21 cellular contexts compared by ENCODE assay signal in the genomic region with DNA sequence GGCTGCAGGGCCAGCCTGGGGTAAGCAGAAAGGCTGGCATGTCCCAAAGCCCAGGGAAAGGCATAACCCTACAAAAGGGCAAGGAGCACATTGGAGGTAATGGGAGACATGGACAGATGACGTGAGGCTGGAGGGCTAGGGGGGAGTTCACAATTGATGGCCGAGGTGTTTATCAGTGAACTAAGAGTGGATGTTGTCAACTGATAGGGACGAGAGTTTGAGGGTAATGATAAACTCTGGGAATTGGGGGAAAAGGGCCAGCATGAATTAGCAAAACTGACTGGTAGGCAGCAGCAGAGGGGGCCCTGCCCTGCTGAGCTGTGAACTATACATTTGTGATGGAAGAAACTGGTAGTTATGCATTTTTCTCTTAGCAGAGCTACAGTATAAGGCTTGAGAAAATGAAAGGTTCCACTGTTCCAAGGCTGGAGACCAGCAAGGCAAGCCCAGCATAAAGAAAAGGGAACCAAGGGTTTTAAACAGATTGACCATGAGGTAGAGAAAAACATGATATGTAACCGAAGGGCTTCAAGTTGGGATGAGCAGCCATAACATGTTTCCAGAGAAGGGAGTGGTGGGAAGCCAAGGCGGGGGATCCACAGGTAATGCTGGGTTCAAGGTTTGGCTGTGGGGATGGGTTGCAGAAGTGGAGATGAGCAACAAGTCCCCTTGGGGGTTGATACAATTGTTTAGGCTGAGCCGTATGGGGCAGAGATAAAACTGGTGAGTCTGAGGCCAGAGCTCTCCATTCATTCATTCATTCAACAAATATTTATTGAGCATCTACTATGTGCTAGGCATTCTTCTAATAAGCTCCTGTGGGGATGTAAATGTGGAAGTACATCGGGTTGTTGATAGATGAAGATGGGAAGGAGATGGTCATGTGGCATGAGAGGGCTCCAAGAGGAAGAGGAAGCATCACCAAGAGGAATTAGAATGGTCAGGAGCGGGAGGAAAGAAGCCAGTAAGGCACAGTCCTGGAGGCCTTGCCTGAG.
DNase-seq lines count a peak whose midpoint lies in the region; ATAC-seq and TF ChIP-seq lines count a peak whose summit lies in the region.
"Had no signal": no experiment of that assay in that cellular context is flagged by ENCODE, and none has a peak within 500 bp of the region (broad histone marks: within the 10 kb centered on the region; RNA-seq: fewer than 3 reads in every experiment).

No MANE protein-coding gene starts in this region.

- DNase-seq in activated CD8-positive, alpha-beta T cell treated with anti-CD3 and anti-CD28 coated beads, Interleukin-2, amount 10 ng/mL, durations not matched to agents 7 days and 5 days, result no peak
- DNase-seq in activated CD8-positive, alpha-beta T cell treated with anti-CD3 and anti-CD28 coated beads for 36 hours, result no peak
- DNase-seq in CD8-positive, alpha-beta T cell, result no peak
- no peak for DNase-seq in activated T-helper 1 cell treated with anti-CD3 and anti-CD28 coated beads, Interleukin-12 subunit alpha, Interleukin-12 subunit beta, Interleukin-2, Interleukin-4 antibody, amounts not matched to agents 30 ng/mL and 10 ng/mL and 1 ng/mL, durations not matched to agents 14 hours and 24 hours and 36 hours (ENCODE audit: low spot score)
- no peak for DNase-seq in natural killer cell
- DNase-seq in NCI-H2029 treated with DMSO at 0.1 percent for 48 hours (lab: John Stamatoyannopoulos, UW), result no peak
- DNase-seq in retina, result no peak
- no peak for DNase-seq in SK-N-DZ (ENCODE audit: low spot score)
- DNase-seq: activated B cell treated with CpG ODN at 0.5 μM for 24 hours; activated CD8-positive, alpha-beta memory T cell treated with anti-CD3 and anti-CD28 coated beads for 24 hours; amygdala; BE2C; GM23248; mammary epithelial cell; NCI-H1092; NCI-H2081; PC-3; SHP77; uterus had no signal

- H3K4me1 ChIP-seq in CD8-positive, alpha-beta T cell (ENCODE audit: insufficient read depth, low read length), result peaks cover 53% of the 10 kb centered on the region
- H3K4me1 ChIP-seq: BE2C, parathyroid adenoma had no signal

- POLR2A ChIA-PET in activated CD8-positive, alpha-beta T cell treated with anti-CD3 and anti-CD28 coated beads, Interleukin-2, amount 10 ng/mL, durations not matched to agents 7 days and 5 days (lab: Charles Lee), result interaction anchor here (1.1 kb wide), 1 partner anchor 40 kb away, joined by 3 read pairs; no protein-coding TSS in a partner anchor
- POLR2A ChIA-PET in activated CD8-positive, alpha-beta T cell treated with anti-CD3 and anti-CD28 coated beads for 36 hours (lab: Charles Lee), result interaction anchor here (1.5 kb wide), 1 partner anchor 11 kb away, joined by 4 read pairs; no protein-coding TSS in a partner anchor
- POLR2A ChIA-PET in CD8-positive, alpha-beta T cell (lab: Charles Lee), result interaction anchor here (3.3 kb wide), 1 partner anchor 12 kb away, joined by 22 read pairs; no protein-coding TSS in a partner anchor

- no peak for ATAC-seq in activated CD8-positive, alpha-beta T cell treated with anti-CD3 and anti-CD28 coated beads, Interleukin-2, amount 10 ng/mL, durations not matched to agents 7 days and 5 days
- ATAC-seq in activated CD8-positive, alpha-beta T cell treated with anti-CD3 and anti-CD28 coated beads for 36 hours, result no peak
- no peak for ATAC-seq in CD8-positive, alpha-beta T cell
- no peak for ATAC-seq in natural killer cell
- ATAC-seq: PC-3 had no signal

- H3K36me3 ChIP-seq in CD8-positive, alpha-beta T cell (ENCODE audit: insufficient read depth, low read length), result no peaks in the 10 kb centered on the region
- H3K36me3 ChIP-seq: BE2C, uterus had no signal

- intact Hi-C loops in activated CD8-positive, alpha-beta T cell treated with anti-CD3 and anti-CD28 coated beads for 36 hours (cut with micrococcal nuclease), result no loop called here
- intact Hi-C loops in CD8-positive, alpha-beta T cell (cut with DNase I, micrococcal nuclease), result loop anchor here in 1 of 2 experiments (10.0 kb wide), 1 partner anchor 587 kb away; a partner anchor contains a TSS
- intact Hi-C loops in activated T-helper 1 cell treated with anti-CD3 and anti-CD28 coated beads, Interleukin-12 subunit alpha, Interleukin-12 subunit beta, Interleukin-2, Interleukin-4 antibody, amounts not matched to agents 30 ng/mL and 10 ng/mL and 1 ng/mL, durations not matched to agents 14 hours and 24 hours and 36 hours (cut with micrococcal nuclease), result no loop called here
- intact Hi-C loops in natural killer cell (cut with micrococcal nuclease), result no loop called here

- no peaks in the 10 kb centered on the region for H3K9me3 Mint-ChIP-seq in activated CD8-positive, alpha-beta T cell treated with anti-CD3 and anti-CD28 coated beads, Interleukin-2, amount 10 ng/mL, durations not matched to agents 7 days and 5 days (ENCODE audit: insufficient read depth)
- H3K9me3 Mint-ChIP-seq in activated CD8-positive, alpha-beta T cell treated with anti-CD3 and anti-CD28 coated beads for 36 hours, result no peaks in the 10 kb centered on the region
- H3K9me3 Mint-ChIP-seq in CD8-positive, alpha-beta T cell, result no peaks in the 10 kb centered on the region
- H3K9me3 Mint-ChIP-seq in activated T-helper 1 cell treated with anti-CD3 and anti-CD28 coated beads, Interleukin-12 subunit alpha, Interleukin-12 subunit beta, Interleukin-2, Interleukin-4 antibody, amounts not matched to agents 30 ng/mL and 10 ng/mL and 1 ng/mL, durations not matched to agents 14 hours and 24 hours and 36 hours, result no peaks in the 10 kb centered on the region
- no peaks in the 10 kb centered on the region for H3K9me3 Mint-ChIP-seq in natural killer cell
- H3K9me3 Mint-ChIP-seq: activated B cell treated with CpG ODN at 0.5 μM for 24 hours had no signal

- H3K27me3 Mint-ChIP-seq in activated CD8-positive, alpha-beta T cell treated with anti-CD3 and anti-CD28 coated beads, Interleukin-2, amount 10 ng/mL, durations not matched to agents 7 days and 5 days (ENCODE audit: low read depth), result no peaks in the 10 kb centered on the region
- no peaks in the 10 kb centered on the region for H3K27me3 Mint-ChIP-seq in activated CD8-positive, alpha-beta T cell treated with anti-CD3 and anti-CD28 coated beads for 36 hours
- no peaks in the 10 kb centered on the region for H3K27me3 Mint-ChIP-seq in CD8-positive, alpha-beta T cell (ENCODE audit: low read depth)
- H3K27me3 Mint-ChIP-seq in activated T-helper 1 cell treated with anti-CD3 and anti-CD28 coated beads, Interleukin-12 subunit alpha, Interleukin-12 subunit beta, Interleukin-2, Interleukin-4 antibody, amounts not matched to agents 30 ng/mL and 10 ng/mL and 1 ng/mL, durations not matched to agents 14 hours and 24 hours and 36 hours (ENCODE audit: insufficient read depth), result peaks cover 7% of the 10 kb centered on the region
- H3K27me3 Mint-ChIP-seq in natural killer cell (ENCODE audit: low read depth in 2 of 2), result peaks cover 45 to 50% of the 10 kb centered on the region in 2 donors

- H3K27me3 ChIP-seq in CD8-positive, alpha-beta T cell (ENCODE audit: insufficient read depth, low read length), result no peaks in the 10 kb centered on the region
- H3K27me3 ChIP-seq: BE2C, uterus had no signal

- H3K9me3 ChIP-seq in CD8-positive, alpha-beta T cell (ENCODE audit: low read length), result no peaks in the 10 kb centered on the region
- H3K9me3 ChIP-seq: BE2C, uterus had no signal

- no peak overlapping the region for H3K27ac ChIP-seq in CD8-positive, alpha-beta T cell (ENCODE audit: low read depth, low read length)
- H3K27ac ChIP-seq: GM23248, KMS-11, parathyroid adenoma, uterus had no signal

- H3K4me3 Mint-ChIP-seq in activated CD8-positive, alpha-beta T cell treated with anti-CD3 and anti-CD28 coated beads, Interleukin-2, amount 10 ng/mL, durations not matched to agents 7 days and 5 days, result peak overlapping the region; percentile 20
- no peak overlapping the region for H3K4me3 Mint-ChIP-seq in activated CD8-positive, alpha-beta T cell treated with anti-CD3 and anti-CD28 coated beads for 36 hours
- H3K4me3 Mint-ChIP-seq in CD8-positive, alpha-beta T cell, result no peak overlapping the region
- peak overlapping the region; percentile 20 for H3K4me3 Mint-ChIP-seq in activated T-helper 1 cell treated with anti-CD3 and anti-CD28 coated beads, Interleukin-12 subunit alpha, Interleukin-12 subunit beta, Interleukin-2, Interleukin-4 antibody, amounts not matched to agents 30 ng/mL and 10 ng/mL and 1 ng/mL, durations not matched to agents 14 hours and 24 hours and 36 hours
- peak overlapping the region; percentile 2 for H3K4me3 Mint-ChIP-seq in natural killer cell
- H3K4me3 Mint-ChIP-seq: activated B cell treated with CpG ODN at 0.5 μM for 24 hours had no signal

- peak overlapping the region; percentile 93 for H3K27ac Mint-ChIP-seq in activated CD8-positive, alpha-beta T cell treated with anti-CD3 and anti-CD28 coated beads, Interleukin-2, amount 10 ng/mL, durations not matched to agents 7 days and 5 days
- no peak overlapping the region for H3K27ac Mint-ChIP-seq in activated CD8-positive, alpha-beta T cell treated with anti-CD3 and anti-CD28 coated beads for 36 hours
- H3K27ac Mint-ChIP-seq in CD8-positive, alpha-beta T cell, result peak overlapping the region; percentile 14
- peak overlapping the region; percentile 38 for H3K27ac Mint-ChIP-seq in activated T-helper 1 cell treated with anti-CD3 and anti-CD28 coated beads, Interleukin-12 subunit alpha, Interleukin-12 subunit beta, Interleukin-2, Interleukin-4 antibody, amounts not matched to agents 30 ng/mL and 10 ng/mL and 1 ng/mL, durations not matched to agents 14 hours and 24 hours and 36 hours
- H3K27ac Mint-ChIP-seq in natural killer cell, result peak overlapping the region in 1 of 2 donors; percentile 79
- H3K27ac Mint-ChIP-seq: activated B cell treated with CpG ODN at 0.5 μM for 24 hours had no signal

- no peak overlapping the region for H3K4me3 ChIP-seq in CD8-positive, alpha-beta T cell (ENCODE audit: low read depth, low read length)
- H3K4me3 ChIP-seq: GM23248, uterus had no signal

- CTCF ChIA-PET in activated CD8-positive, alpha-beta T cell treated with anti-CD3 and anti-CD28 coated beads, Interleukin-2, amount 10 ng/mL, durations not matched to agents 7 days and 5 days (lab: Charles Lee), result no interaction called here
- CTCF ChIA-PET in activated CD8-positive, alpha-beta T cell treated with anti-CD3 and anti-CD28 coated beads for 36 hours (lab: Charles Lee), result interaction anchor here (1.1 kb wide), 1 partner anchor 131 kb away, joined by 3 read pairs; no protein-coding TSS in a partner anchor
- CTCF ChIA-PET in CD8-positive, alpha-beta T cell (lab: Charles Lee), result interaction anchor here (1.1 kb wide), 1 partner anchor 125 kb away, joined by 3 read pairs; no protein-coding TSS in a partner anchor

- peaks cover 85% of the 10 kb centered on the region for H3K4me1 Mint-ChIP-seq in activated CD8-positive, alpha-beta T cell treated with anti-CD3 and anti-CD28 coated beads, Interleukin-2, amount 10 ng/mL, durations not matched to agents 7 days and 5 days (ENCODE audit: low read depth)
- peaks cover 49% of the 10 kb centered on the region for H3K4me1 Mint-ChIP-seq in activated CD8-positive, alpha-beta T cell treated with anti-CD3 and anti-CD28 coated beads for 36 hours (ENCODE audit: low read depth)
- peaks cover 71% of the 10 kb centered on the region for H3K4me1 Mint-ChIP-seq in CD8-positive, alpha-beta T cell (ENCODE audit: low read depth)
- H3K4me1 Mint-ChIP-seq in activated T-helper 1 cell treated with anti-CD3 and anti-CD28 coated beads, Interleukin-12 subunit alpha, Interleukin-12 subunit beta, Interleukin-2, Interleukin-4 antibody, amounts not matched to agents 30 ng/mL and 10 ng/mL and 1 ng/mL, durations not matched to agents 14 hours and 24 hours and 36 hours (ENCODE audit: low read depth), result peaks cover 85% of the 10 kb centered on the region
- peaks cover 61 to 65% of the 10 kb centered on the region in 2 donors for H3K4me1 Mint-ChIP-seq in natural killer cell

- no peak for TF ChIP-seq CTCF in activated CD8-positive, alpha-beta T cell treated with anti-CD3 and anti-CD28 coated beads for 36 hours (IDR thresholded peaks at IDR 0.05)
- TF ChIP-seq CTCF in CD8-positive, alpha-beta T cell (IDR thresholded peaks at IDR 0.05), result no peak
- TF ChIP-seq CTCF in natural killer cell (IDR thresholded peaks at IDR 0.05), result no peak

- H3K36me3 Mint-ChIP-seq in activated CD8-positive, alpha-beta T cell treated with anti-CD3 and anti-CD28 coated beads, Interleukin-2, amount 10 ng/mL, durations not matched to agents 7 days and 5 days (ENCODE audit: low read depth), result peaks cover 8% of the 10 kb centered on the region
- no peaks in the 10 kb centered on the region for H3K36me3 Mint-ChIP-seq in activated CD8-positive, alpha-beta T cell treated with anti-CD3 and anti-CD28 coated beads for 36 hours (ENCODE audit: low read depth)
- H3K36me3 Mint-ChIP-seq in CD8-positive, alpha-beta T cell, result no peaks in the 10 kb centered on the region
- peaks cover 2% of the 10 kb centered on the region for H3K36me3 Mint-ChIP-seq in activated T-helper 1 cell treated with anti-CD3 and anti-CD28 coated beads, Interleukin-12 subunit alpha, Interleukin-12 subunit beta, Interleukin-2, Interleukin-4 antibody, amounts not matched to agents 30 ng/mL and 10 ng/mL and 1 ng/mL, durations not matched to agents 14 hours and 24 hours and 36 hours (ENCODE audit: low read depth)
- H3K36me3 Mint-ChIP-seq in natural killer cell, result no peaks in the 10 kb centered on the region

Comparison
In these comparisons a context has a peak if more than half of its experiments do, and no peak if none do; other contexts are left out.
1. H3K4me3 Mint-ChIP-seq: peak in activated CD8-positive, alpha-beta T cell treated with anti-CD3 and anti-CD28 coated beads, Interleukin-2, amount 10 ng/mL, durations not matched to agents 7 days and 5 days (single experiment), activated T-helper 1 cell treated with anti-CD3 and anti-CD28 coated beads, Interleukin-12 subunit alpha, Interleukin-12 subunit beta, Interleukin-2, Interleukin-4 antibody, amounts not matched to agents 30 ng/mL and 10 ng/mL and 1 ng/mL, durations not matched to agents 14 hours and 24 hours and 36 hours (single experiment) and natural killer cell (single experiment); none in activated CD8-positive, alpha-beta T cell treated with anti-CD3 and anti-CD28 coated beads for 36 hours (single experiment) and CD8-positive, alpha-beta T cell (single experiment).